15 cellular contexts compared by ENCODE assay signal in genomic region chr1:169957884-169958283, GRCh38.
DNase-seq lines count a peak whose midpoint lies in the region; ATAC-seq and TF ChIP-seq lines count a peak whose summit lies in the region.
"Had no signal": no experiment of that assay in that cellular context is flagged by ENCODE, and none has a peak within 500 bp of the region (broad histone marks: within the 10 kb centered on the region; RNA-seq: fewer than 3 reads in every experiment).

No MANE protein-coding gene starts in this region.

- H3K36me3 ChIP-seq in SJCRH30 (no peaks in the 10 kb centered on the region), Peyer's patch (peaks cover 0 to 6% (median 0%) of the 10 kb centered on the region in 3 donors)

- H3K9me3 Mint-ChIP-seq in nephron progenitor cell: no peaks in the 10 kb centered on the region
- H3K9me3 Mint-ChIP-seq: CD4-positive, CD25-positive, alpha-beta regulatory T cell had no signal

- no peak overlapping the region for H3K4me3 ChIP-seq in SJCRH30
- H3K4me3 ChIP-seq in Peyer's patch: no peak overlapping the region
- H3K4me3 ChIP-seq: BLaER1 treated with 17β-estradiol and CSF1 and Interleukin-3, amounts not matched to agents 10 nM and 100 nM; GM12878 had no signal

- DNase-seq in NCI-H2171 treated with DMSO at 0.1 percent for 48 hours (lab: John Stamatoyannopoulos, UW): peak; percentile 37
- DNase-seq in NCI-H2171 (lab: John Stamatoyannopoulos, UW): no peak
- DNase-seq in NCI-H524 (lab: John Stamatoyannopoulos, UW): peak; percentile 92 to 97
- DNase-seq in SJCRH30: peak; percentile 5 to 36
- DNase-seq in nephron progenitor cell: no peak
- no peak for DNase-seq in Peyer's patch
- DNase-seq: 8988T; ACHN; Calu3; CD4-positive, CD25-positive, alpha-beta regulatory T cell; DMS53; HCEC 1CT had no signal

- no peak for TF ChIP-seq POLR2A in Peyer's patch (IDR thresholded peaks at IDR 0.05)

- H3K4me3 Mint-ChIP-seq in nephron progenitor cell: no peak overlapping the region
- H3K4me3 Mint-ChIP-seq: CD4-positive, CD25-positive, alpha-beta regulatory T cell had no signal

- TF ChIP-seq CTCF in nephron progenitor cell (IDR thresholded peaks at IDR 0.05): no peak
- TF ChIP-seq CTCF in Peyer's patch (IDR thresholded peaks at IDR 0.05): no peak

- peaks cover 5% of the 10 kb centered on the region for H3K27me3 Mint-ChIP-seq in nephron progenitor cell (ENCODE audit: low read depth, poor library complexity)
- H3K27me3 Mint-ChIP-seq: CD4-positive, CD25-positive, alpha-beta regulatory T cell had no signal

- H3K36me3 Mint-ChIP-seq in nephron progenitor cell (ENCODE audit: low read depth): peaks cover 11% of the 10 kb centered on the region

- H3K27me3 ChIP-seq in SJCRH30 (no peaks in the 10 kb centered on the region), Peyer's patch (no peaks in the 10 kb centered on the region)
- H3K27me3 ChIP-seq: BLaER1 treated with 17β-estradiol and CSF1 and Interleukin-3, amounts not matched to agents 10 nM and 100 nM had no signal

- H3K4me1 Mint-ChIP-seq in nephron progenitor cell: no peaks in the 10 kb centered on the region
- H3K4me1 Mint-ChIP-seq: CD4-positive, CD25-positive, alpha-beta regulatory T cell had no signal

- H3K27ac ChIP-seq in SJCRH30: no peak overlapping the region
- H3K27ac ChIP-seq in Peyer's patch: no peak overlapping the region
- H3K27ac ChIP-seq: BLaER1 treated with 17β-estradiol and CSF1 and Interleukin-3, amounts not matched to agents 10 nM and 100 nM had no signal

- no peaks in the 10 kb centered on the region for H3K4me1 ChIP-seq in SJCRH30
- H3K4me1 ChIP-seq in Peyer's patch: no peaks in the 10 kb centered on the region
- H3K4me1 ChIP-seq: BLaER1 treated with 17β-estradiol and CSF1 and Interleukin-3, amounts not matched to agents 10 nM and 100 nM had no signal

- no peak overlapping the region for H3K27ac Mint-ChIP-seq in nephron progenitor cell

- no peak for ATAC-seq in HG02798 (IDR thresholded peaks at IDR 0.05; ENCODE audit: poor library complexity, unreplicated experiment)
- ATAC-seq: GM12878 had no signal

- H3K9me3 ChIP-seq in SJCRH30 (replicated peaks) (no peaks in the 10 kb centered on the region), Peyer's patch (no peaks in the 10 kb centered on the region)
- H3K9me3 ChIP-seq: BLaER1 treated with 17β-estradiol and CSF1 and Interleukin-3, amounts not matched to agents 10 nM and 100 nM had no signal

Comparison
In these comparisons a context has a peak if more than half of its experiments do, and no peak if none do; other contexts are left out.
1. DNase-seq: peak in NCI-H2171 treated with DMSO at 0.1 percent for 48 hours (single experiment), NCI-H524 (2 of 2) and SJCRH30 (2 of 2); none in NCI-H2171 (single experiment), nephron progenitor cell (single experiment) and Peyer's patch (0 of 3).